2 cellular contexts compared by ENCODE assay signal in genomic region chr13:31234729-31235128, GRCh38.
TF ChIP-seq lines count a peak whose summit lies in the region.

No MANE protein-coding gene starts in this region.

TF ChIP-seq in HCT116, 20 proteins besides CTCF, POLR2A, EP300 and RAD21:
- TF ChIP-seq CEBPB (IDR thresholded peaks at IDR 0.05; ENCODE audit: low read depth) (no peak), ZBTB33 (IDR thresholded peaks at IDR 0.05; ENCODE audit: extremely low read depth, insufficient replicate concordance, low read length) (no peak)
TF ChIP-seq in HCT116: peak in this region for 0.

TF ChIP-seq in GM12878, 131 proteins besides CTCF, POLR2A, EP300 and RAD21:
- no peak for TF ChIP-seq TARDBP (IDR thresholded peaks at IDR 0.05; ENCODE audit: borderline replicate concordance)
- TF ChIP-seq ZSCAN29 (IDR thresholded peaks at IDR 0.05) = no peak
- no peak for TF ChIP-seq E4F1 (IDR thresholded peaks at IDR 0.05; ENCODE audit: borderline replicate concordance, partially characterized antibody)
- no peak for TF ChIP-seq CUX1 (IDR thresholded peaks at IDR 0.05; ENCODE audit: insufficient replicate concordance, low read depth, low read length)
- TF ChIP-seq ELK1 (IDR thresholded peaks at IDR 0.05; ENCODE audit: low read depth, low read length) = no peak
- TF ChIP-seq ZNF592 (IDR thresholded peaks at IDR 0.05) = no peak
- TF ChIP-seq TAF1 (IDR thresholded peaks at IDR 0.05; ENCODE audit: borderline replicate concordance, low read depth, low read length) = no peak
- no peak for TF ChIP-seq NKRF (conservative IDR thresholded peaks at IDR 0.05)
- no peak for TF ChIP-seq PML (IDR thresholded peaks at IDR 0.05; ENCODE audit: low read length)
- TF ChIP-seq NFXL1 (IDR thresholded peaks at IDR 0.05; ENCODE audit: borderline replicate concordance) = no peak
- no peak for TF ChIP-seq DPF2 (IDR thresholded peaks at IDR 0.05)
- no peak for TF ChIP-seq EGR1 (IDR thresholded peaks at IDR 0.05; ENCODE audit: borderline replicate concordance in 1 of 2, low read depth in 2 of 2, low read length in 2 of 2)
- TF ChIP-seq KDM1A (IDR thresholded peaks at IDR 0.05; ENCODE audit: borderline replicate concordance) = no peak
- TF ChIP-seq CHD2 (IDR thresholded peaks at IDR 0.05; ENCODE audit: borderline replicate concordance, low read depth, low read length) = no peak
- TF ChIP-seq BCLAF1 (IDR thresholded peaks at IDR 0.05) = no peak
- no peak for TF ChIP-seq ZBTB40 (IDR thresholded peaks at IDR 0.05; ENCODE audit: borderline replicate concordance)
- TF ChIP-seq IKZF2 (IDR thresholded peaks at IDR 0.05) = no peak
- no peak for TF ChIP-seq EZH2 (IDR thresholded peaks at IDR 0.05; ENCODE audit: borderline replicate concordance, control insufficient read depth, low read depth, low read length)
- TF ChIP-seq SIX5 (IDR thresholded peaks at IDR 0.05; ENCODE audit: low read depth, low read length, severe bottlenecking) = no peak
- TF ChIP-seq ZNF622 (IDR thresholded peaks at IDR 0.05) = no peak
